ENCODE assay signal across 1 cellular context in the genomic region with DNA sequence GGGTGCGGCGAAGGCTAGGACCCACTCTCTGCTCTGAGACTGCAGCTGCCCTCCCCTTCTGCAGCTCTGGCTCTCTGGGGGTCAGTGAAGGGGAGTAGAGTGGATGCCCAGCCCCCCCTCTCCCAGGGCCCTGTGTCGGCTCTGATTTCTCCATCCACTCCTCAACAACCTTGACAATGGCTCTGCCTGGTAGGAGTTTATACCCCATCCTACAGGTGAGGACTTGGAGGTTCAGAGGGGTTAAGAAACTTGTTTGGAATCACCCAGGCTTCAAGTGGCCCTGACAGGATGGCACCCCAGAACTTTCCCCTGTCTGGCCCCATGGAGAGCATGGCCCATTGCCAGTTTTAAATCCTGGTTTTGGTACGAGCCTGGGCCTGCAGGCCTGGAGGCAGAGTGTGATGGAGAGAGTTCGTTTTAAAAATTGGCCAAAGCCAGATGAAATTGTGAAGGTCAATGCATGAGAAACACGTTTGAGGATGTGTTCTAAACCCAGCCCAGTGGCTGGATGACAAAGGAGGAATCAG.
TF ChIP-seq lines count a peak whose summit lies in the region.

No MANE protein-coding gene starts in this region.

TF ChIP-seq in HEK293, 187 proteins besides CTCF, POLR2A, EP300 and RAD21 (continued from another document):
- TF ChIP-seq, protein P1, sequence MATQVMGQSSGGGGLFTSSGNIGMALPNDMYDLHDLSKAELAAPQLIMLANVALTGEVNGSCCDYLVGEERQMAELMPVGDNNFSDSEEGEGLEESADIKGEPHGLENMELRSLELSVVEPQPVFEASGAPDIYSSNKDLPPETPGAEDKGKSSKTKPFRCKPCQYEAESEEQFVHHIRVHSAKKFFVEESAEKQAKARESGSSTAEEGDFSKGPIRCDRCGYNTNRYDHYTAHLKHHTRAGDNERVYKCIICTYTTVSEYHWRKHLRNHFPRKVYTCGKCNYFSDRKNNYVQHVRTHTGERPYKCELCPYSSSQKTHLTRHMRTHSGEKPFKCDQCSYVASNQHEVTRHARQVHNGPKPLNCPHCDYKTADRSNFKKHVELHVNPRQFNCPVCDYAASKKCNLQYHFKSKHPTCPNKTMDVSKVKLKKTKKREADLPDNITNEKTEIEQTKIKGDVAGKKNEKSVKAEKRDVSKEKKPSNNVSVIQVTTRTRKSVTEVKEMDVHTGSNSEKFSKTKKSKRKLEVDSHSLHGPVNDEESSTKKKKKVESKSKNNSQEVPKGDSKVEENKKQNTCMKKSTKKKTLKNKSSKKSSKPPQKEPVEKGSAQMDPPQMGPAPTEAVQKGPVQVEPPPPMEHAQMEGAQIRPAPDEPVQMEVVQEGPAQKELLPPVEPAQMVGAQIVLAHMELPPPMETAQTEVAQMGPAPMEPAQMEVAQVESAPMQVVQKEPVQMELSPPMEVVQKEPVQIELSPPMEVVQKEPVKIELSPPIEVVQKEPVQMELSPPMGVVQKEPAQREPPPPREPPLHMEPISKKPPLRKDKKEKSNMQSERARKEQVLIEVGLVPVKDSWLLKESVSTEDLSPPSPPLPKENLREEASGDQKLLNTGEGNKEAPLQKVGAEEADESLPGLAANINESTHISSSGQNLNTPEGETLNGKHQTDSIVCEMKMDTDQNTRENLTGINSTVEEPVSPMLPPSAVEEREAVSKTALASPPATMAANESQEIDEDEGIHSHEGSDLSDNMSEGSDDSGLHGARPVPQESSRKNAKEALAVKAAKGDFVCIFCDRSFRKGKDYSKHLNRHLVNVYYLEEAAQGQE (tag by site-specific recombination; IDR thresholded peaks at IDR 0.05) = no peak
- TF ChIP-seq ZBTB1 (tag by site-specific recombination; IDR thresholded peaks at IDR 0.05) = no peak
- TF ChIP-seq MYNN (tag by site-specific recombination; IDR thresholded peaks at IDR 0.05; ENCODE audit: borderline replicate concordance) = no peak
- TF ChIP-seq ZNF544 (tag by site-specific recombination; IDR thresholded peaks at IDR 0.05) = no peak
- peak; percentile 44 for TF ChIP-seq GLIS2 (tag by site-specific recombination; IDR thresholded peaks at IDR 0.05)
- TF ChIP-seq GLIS1 (tag by site-specific recombination; IDR thresholded peaks at IDR 0.05) = peak; percentile 73
- no peak for TF ChIP-seq ZBTB21 (tag by site-specific recombination; IDR thresholded peaks at IDR 0.05)
